ENCODE assay signal across 28 cellular contexts in genomic region chr1:63405987-63406386, GRCh38.
"Had no signal": no experiment of that assay in that cellular context is flagged by ENCODE, and none has a peak within 500 bp of the region (broad histone marks: within the 10 kb centered on the region; RNA-seq: fewer than 3 reads in every experiment).

No MANE protein-coding gene starts in this region.

- H3K9me3 ChIP-seq: ovary, psoas muscle, spleen, suprapubic skin, testis, tibial artery, transverse colon, upper lobe of right lung, uterus had no signal

- H3K9ac ChIP-seq: neural progenitor cell, parathyroid adenoma had no signal

- H3K36me3 ChIP-seq: ovary, transverse colon, uterus had no signal

- ATAC-seq: natural killer cell; psoas muscle; right cardiac atrium; sciatic nerve; stimulated activated memory B cell treated with anti-CD40 and anti-IgM and Interleukin-4, amounts not matched to agents 10 μg/mL and 1 μg/mL and 100 μg/mL, for 72 hours; stimulated activated naive CD8-positive, alpha-beta T cell treated with anti-CD3 and anti-CD28 coated beads, Interleukin-15, amount 100 ng/mL, for 72 hours; stimulated activated naive CD8-positive, alpha-beta T cell treated with anti-CD3 and anti-CD28 coated beads, Interleukin-15, Interleukin-2, amounts not matched to agents 100 U/mL and 50 U/mL, for 24 hours; upper lobe of right lung had no signal

- H3K4me3 ChIP-seq: neural progenitor cell, ovary, psoas muscle, skin epidermis, smooth muscle cell, spleen, suprapubic skin, testis, tibial artery, transverse colon, upper lobe of right lung, uterus had no signal

- H3K27ac ChIP-seq: neural progenitor cell, ovary, parathyroid adenoma, psoas muscle, spleen, suprapubic skin, testis, tibial artery, transverse colon, upper lobe of right lung, uterus had no signal

- H3K4me1 ChIP-seq: neural progenitor cell, parathyroid adenoma, psoas muscle, spleen, suprapubic skin, testis, tibial artery, transverse colon, upper lobe of right lung, uterus had no signal

- H2AFZ ChIP-seq: neural progenitor cell, parathyroid adenoma had no signal

- H3K27me3 ChIP-seq: neural progenitor cell, ovary, spleen, suprapubic skin, testis, tibial artery, transverse colon, upper lobe of right lung, uterus had no signal

- H3K79me2 ChIP-seq: parathyroid adenoma had no signal

- H3K4me2 ChIP-seq: neural progenitor cell, smooth muscle cell had no signal

- DNase-seq: natural killer cell; occipital lobe; ovary; posterior cingulate gyrus; psoas muscle; right cardiac atrium; spleen; stimulated activated CD4-positive, alpha-beta T cell treated with anti-CD3 and anti-CD28 coated beads, Interleukin-12 subunit alpha, Interleukin-12 subunit beta, amount 100 ng/mL, for 4 hours; stimulated activated CD4-positive, alpha-beta T cell treated with anti-CD3 and anti-CD28 coated beads, Interleukin-1b, Interleukin-23, amount 100 ng/mL, for 48 hours; stimulated activated CD4-positive, alpha-beta T cell treated with anti-CD3 and anti-CD28 coated beads, Interleukin-4, amount 100 ng/mL, for 1 hour; stimulated activated CD4-positive, alpha-beta T cell treated with anti-CD3 and anti-CD28 coated beads, Interleukin-4, amount 100 ng/mL, for 4 hours; stimulated activated CD8-positive, alpha-beta memory T cell treated with anti-CD3 and anti-CD28 coated beads, Interleukin-4, amount 100 ng/mL, for 48 hours; stimulated activated naive CD4-positive, alpha-beta T cell; stimulated activated naive CD8-positive, alpha-beta T cell treated with anti-CD3 and anti-CD28 coated beads, Interleukin-15, amount 100 ng/mL, for 72 hours; stimulated activated naive CD8-positive, alpha-beta T cell treated with anti-CD3 and anti-CD28 coated beads, Interleukin-15, Interleukin-2, amounts not matched to agents 100 U/mL and 50 U/mL, for 24 hours; substantia nigra; testis; tibial artery; transverse colon; upper lobe of right lung; uterus had no signal
